Comparison of ENCODE assay signal across 13 cellular contexts in genomic region chr2:233178994-233179847, GRCh38.
DNase-seq lines count a peak whose midpoint lies in the region; ATAC-seq and TF ChIP-seq lines count a peak whose summit lies in the region.
"Had no signal": no experiment of that assay in that cellular context is flagged by ENCODE, and none has a peak within 500 bp of the region (broad histone marks: within the 10 kb centered on the region; RNA-seq: fewer than 3 reads in every experiment).

No MANE protein-coding gene starts in this region.

- H3K27me3 ChIP-seq in WERI-Rb-1 (ENCODE audit: insufficient read depth, low read depth, severe bottlenecking): no peaks in the 10 kb centered on the region
- H3K27me3 ChIP-seq: breast epithelium, tibial nerve had no signal

- peaks cover 2% of the 10 kb centered on the region for H3K4me1 Mint-ChIP-seq in T-helper 1 cell treated with Interleukin-12 subunit alpha and Interleukin-12 subunit beta and Interleukin-4 antibody, amounts not matched to agents 30 μg/mL and 1 μg/mL, for 36 hours (ENCODE audit: low read depth)
- H3K4me1 Mint-ChIP-seq in T-cell: peaks cover 0 to 13% (median 2%) of the 10 kb centered on the region in 3 donors

- H3K36me3 ChIP-seq in WERI-Rb-1: no peaks in the 10 kb centered on the region
- H3K36me3 ChIP-seq: breast epithelium had no signal

- H3K9me3 Mint-ChIP-seq in T-helper 1 cell treated with Interleukin-12 subunit alpha and Interleukin-12 subunit beta and Interleukin-4 antibody, amounts not matched to agents 30 μg/mL and 1 μg/mL, for 36 hours: no peaks in the 10 kb centered on the region
- H3K9me3 Mint-ChIP-seq in T-cell: no peaks in the 10 kb centered on the region

- POLR2A ChIA-PET in T-cell (lab: Charles Lee): interaction anchor here in 1 of 2 donors (0.6 kb wide), 1 partner anchor 9 kb away, joined by 3 read pairs; no protein-coding TSS in a partner anchor

- H3K4me3 Mint-ChIP-seq in T-helper 1 cell treated with Interleukin-12 subunit alpha and Interleukin-12 subunit beta and Interleukin-4 antibody, amounts not matched to agents 30 μg/mL and 1 μg/mL, for 36 hours: no peak overlapping the region
- no peak overlapping the region for H3K4me3 Mint-ChIP-seq in T-cell

- CTCF ChIA-PET in T-cell (lab: Charles Lee): no interaction called here

- peak overlapping the region; percentile 27 for H3K27ac Mint-ChIP-seq in T-helper 1 cell treated with Interleukin-12 subunit alpha and Interleukin-12 subunit beta and Interleukin-4 antibody, amounts not matched to agents 30 μg/mL and 1 μg/mL, for 36 hours
- H3K27ac Mint-ChIP-seq in T-cell: peak overlapping the region; percentile 46 to 70

- peaks cover 3% of the 10 kb centered on the region for H3K9me3 ChIP-seq in WERI-Rb-1 (ENCODE audit: severe bottlenecking)
- H3K9me3 ChIP-seq: breast epithelium, tibial nerve had no signal

- peaks cover 60% of the 10 kb centered on the region for H3K36me3 Mint-ChIP-seq in T-helper 1 cell treated with Interleukin-12 subunit alpha and Interleukin-12 subunit beta and Interleukin-4 antibody, amounts not matched to agents 30 μg/mL and 1 μg/mL, for 36 hours (ENCODE audit: low read depth)
- H3K36me3 Mint-ChIP-seq in T-cell: peaks cover 60% of the 10 kb centered on the region

- no peaks in the 10 kb centered on the region for H3K27me3 Mint-ChIP-seq in T-helper 1 cell treated with Interleukin-12 subunit alpha and Interleukin-12 subunit beta and Interleukin-4 antibody, amounts not matched to agents 30 μg/mL and 1 μg/mL, for 36 hours (ENCODE audit: low read depth)
- no peaks in the 10 kb centered on the region for H3K27me3 Mint-ChIP-seq in T-cell

- no peak overlapping the region for H3K27ac ChIP-seq in WERI-Rb-1
- H3K27ac ChIP-seq: breast epithelium, RWPE1, tibial nerve had no signal

- intact Hi-C loops in left cardiac atrium (cut with DNase I) (no loop called here), posterior vena cava (cut with DNase I) (no loop called here)

- TF ChIP-seq CTCF in WERI-Rb-1 (IDR thresholded peaks at IDR 0.05; ENCODE audit: low read depth, low read length): no peak

- ATAC-seq in T-cell (replicated peaks in 1 of 4) (no peak), left cardiac atrium (peak; percentile 84 to 89)

- no peak overlapping the region for H3K4me3 ChIP-seq in WERI-Rb-1 (ENCODE audit: low read depth, low read length)
- H3K4me3 ChIP-seq: breast epithelium, tibial nerve had no signal

- DNase-seq in T-helper 1 cell: no peak
- DNase-seq in T-cell: no peak
- peak; percentile 67 for DNase-seq in left cardiac atrium
- peak; percentile 58 for DNase-seq in posterior vena cava (ENCODE audit: low spot score)
- no peak for DNase-seq in activated CD4-positive, alpha-beta T cell treated with anti-CD3 and anti-CD28 coated beads, Interleukin-2, amount 50 U/mL, for 1 hour
- no peak for DNase-seq in WERI-Rb-1
- no peak for DNase-seq in NCI-H2171 (lab: John Stamatoyannopoulos, UW)
- DNase-seq: 8988T, activated T-cell treated with anti-CD3 and anti-CD28 coated beads for 4 hours had no signal

Comparison
In these comparisons a context has a peak if more than half of its experiments do, and no peak if none do; other contexts are left out.
1. DNase-seq: peak in left cardiac atrium (single experiment) and posterior vena cava (single experiment); none in T-helper 1 cell (0 of 5), T-cell (0 of 34), activated CD4-positive, alpha-beta T cell treated with anti-CD3 and anti-CD28 coated beads, Interleukin-2, amount 50 U/mL, for 1 hour (single experiment), WERI-Rb-1 (single experiment) and NCI-H2171 (single experiment).
2. ATAC-seq: peak in left cardiac atrium (2 of 2); none in T-cell (0 of 4).